ENCODE assay signal across 9 cellular contexts in genomic region chr9:114591206-114591853, GRCh38. TPM values are rescaled to one million over a fixed set of nuclear protein-coding genes. Genes with fewer than 3 reads are reported as not detected.
A peak's percentile ranks its signal among the peaks of the same experiment; 100 is the strongest.
DNase-seq lines count a peak whose midpoint lies in the region; ATAC-seq, FAIRE-seq and TF ChIP-seq lines count a peak whose summit lies in the region.
"Had no signal": no experiment of that assay in that cellular context is flagged by ENCODE, and none has a peak within 500 bp of the region (broad histone marks: within the 10 kb centered on the region; RNA-seq: fewer than 3 reads in every experiment).

No MANE protein-coding gene starts in this region.

- peaks cover 12 to 13% of the 10 kb centered on the region in 2 donors for H3K36me3 ChIP-seq in small intestine (ENCODE audit: control insufficient read depth in 2 of 2, insufficient read depth in 2 of 2, low read length in 2 of 2)

- POLR2A ChIA-PET in activated CD8-positive, alpha-beta T cell treated with anti-CD3 and anti-CD28 coated beads for 36 hours (lab: Charles Lee): interaction anchor here (0.6 to 2.6 kb wide), 9 partner anchors 9 to 1317 kb away, joined by 3 to 23 read pairs (median 3); partner anchors contain the start of gene TMEM268

- FAIRE-seq in small intestine (lab: Jason Lieb, UNC): no peak

- TF ChIP-seq CTCF in activated CD8-positive, alpha-beta T cell treated with anti-CD3 and anti-CD28 coated beads for 36 hours (IDR thresholded peaks at IDR 0.05): no peak

- intact Hi-C loops in activated CD8-positive, alpha-beta T cell treated with anti-CD3 and anti-CD28 coated beads for 36 hours (cut with micrococcal nuclease): loop anchor here (10.0 kb wide), 1 partner anchor 63 kb away; the partner anchor contains the start of gene TEX53
- intact Hi-C loops in right cardiac atrium (cut with DNase I): no loop called here

- 59% methylated on average over 6 of the region's 6 CpGs for WGBS in right cardiac atrium
- WGBS in small intestine, 3 donors: 22 to 41% (median 32%) methylated on average over 6 of the region's 6 CpGs

- CTCF ChIA-PET in activated CD8-positive, alpha-beta T cell treated with anti-CD3 and anti-CD28 coated beads for 36 hours (lab: Charles Lee): interaction anchor here (0.7 to 3.8 kb wide), 9 partner anchors 13 to 203 kb away, joined by 3 to 43 read pairs (median 7); partner anchors contain the start of genes AKNA, TEX53 and TMEM268

- ATAC-seq in activated CD8-positive, alpha-beta T cell treated with anti-CD3 and anti-CD28 coated beads for 36 hours: no peak
- ATAC-seq in right cardiac atrium: no peak
- no peak for ATAC-seq in activated CD4-positive, CD25-positive, alpha-beta regulatory T cell treated with anti-CD3 and anti-CD28 coated beads, Interleukin-2, amount 50 U/mL, for 24 hours

- DNase-seq in SIG-M5 treated with dmso at 0.1 percent for 504 hours (lab: John Stamatoyannopoulos, UW; ENCODE audit: unreplicated experiment) (peak; percentile 68), SIG-M5 (lab: John Stamatoyannopoulos, UW) (no peak), right cardiac atrium (no peak), small intestine (peak; percentile 86), DMS53 (lab: John Stamatoyannopoulos, UW) (no peak), NCI-H146 treated with DMSO at 0.1 percent for 48 hours (lab: John Stamatoyannopoulos, UW; ENCODE audit: unreplicated experiment) (no peak)
- DNase-seq in activated CD8-positive, alpha-beta T cell treated with anti-CD3 and anti-CD28 coated beads for 36 hours: no peak
- DNase-seq: 8988T had no signal

- H3K27ac ChIP-seq in right cardiac atrium (ENCODE audit: low read length) (peak overlapping the region; percentile 39), small intestine (ENCODE audit: low read depth in 1 of 2, low read length in 1 of 2) (peak overlapping the region; percentile 76 to 80)

- H3K36me3 Mint-ChIP-seq in activated CD8-positive, alpha-beta T cell treated with anti-CD3 and anti-CD28 coated beads for 36 hours (ENCODE audit: low read depth): peaks cover 59% of the 10 kb centered on the region

- peak overlapping the region; percentile 71 for H3K4me3 Mint-ChIP-seq in activated CD8-positive, alpha-beta T cell treated with anti-CD3 and anti-CD28 coated beads for 36 hours

- H3K27me3 ChIP-seq in right cardiac atrium (ENCODE audit: control insufficient read depth, insufficient read depth): no peaks in the 10 kb centered on the region
- no peaks in the 10 kb centered on the region for H3K27me3 ChIP-seq in small intestine (ENCODE audit: control insufficient read depth in 2 of 2, insufficient read depth in 2 of 2, low read length in 2 of 2)

- H3K9me3 ChIP-seq in right cardiac atrium (ENCODE audit: control insufficient read depth, low read length): no peaks in the 10 kb centered on the region
- H3K9me3 ChIP-seq in small intestine (ENCODE audit: control insufficient read depth, low read depth): no peaks in the 10 kb centered on the region

- no peaks in the 10 kb centered on the region for H3K9me3 Mint-ChIP-seq in activated CD8-positive, alpha-beta T cell treated with anti-CD3 and anti-CD28 coated beads for 36 hours

- H3K4me1 ChIP-seq in right cardiac atrium (ENCODE audit: control insufficient read depth, insufficient read depth, low read length) (peaks cover 2% of the 10 kb centered on the region), small intestine (ENCODE audit: control insufficient read depth in 2 of 2, insufficient read depth in 1 of 2, low read depth in 1 of 2, low read length in 1 of 2) (peaks cover 11 to 14% of the 10 kb centered on the region in 2 donors)

- peak overlapping the region; percentile 97 for H3K27ac Mint-ChIP-seq in activated CD8-positive, alpha-beta T cell treated with anti-CD3 and anti-CD28 coated beads for 36 hours

- H3K4me1 Mint-ChIP-seq in activated CD8-positive, alpha-beta T cell treated with anti-CD3 and anti-CD28 coated beads for 36 hours (ENCODE audit: low read depth): peaks cover 58% of the 10 kb centered on the region

- H3K4me3 ChIP-seq in right cardiac atrium (ENCODE audit: low read length) (no peak overlapping the region), small intestine (ENCODE audit: low read depth in 1 of 2, low read length in 2 of 2) (no peak overlapping the region)

- no peaks in the 10 kb centered on the region for H3K27me3 Mint-ChIP-seq in activated CD8-positive, alpha-beta T cell treated with anti-CD3 and anti-CD28 coated beads for 36 hours

RNA-seq across cellular contexts. Expression of gene ATP6V1G1, which starts 3.8 kb away (rescaled TPM):
- total RNA-seq in activated CD8-positive, alpha-beta T cell treated with anti-CD3 and anti-CD28 coated beads for 36 hours: 10 to 100 TPM; 34.1 to 34.7 TPM
- 10 to 100 TPM; 91.5 to 99.7 (median 98.0) TPM for total RNA-seq in right cardiac atrium
- 157 TPM for polyA plus RNA-seq in right cardiac atrium
- 100 to 1,000 TPM in 1 of 3 donors, 10 to 100 TPM in 2; 89.7 to 102 (median 93.1) TPM for polyA plus RNA-seq in small intestine

RNA-seq across cellular contexts. Expression of gene TMEM268, which starts 19.8 kb away (rescaled TPM):
- total RNA-seq in activated CD8-positive, alpha-beta T cell treated with anti-CD3 and anti-CD28 coated beads for 36 hours: 10 to 100 TPM; 26.3 to 29.0 TPM
- total RNA-seq in right cardiac atrium: 1 to 10 TPM; 6.3 to 7.8 (median 7.1) TPM
- polyA plus RNA-seq in right cardiac atrium: 3.0 TPM
- 1 to 10 TPM; 1.4 to 5.4 (median 1.6) TPM for polyA plus RNA-seq in small intestine

Comparison
In these comparisons a context has a peak if more than half of its experiments do, and no peak if none do; other contexts are left out.
1. DNase-seq: peak in SIG-M5 treated with dmso at 0.1 percent for 504 hours (single experiment) and small intestine (single experiment); none in SIG-M5 (single experiment), activated CD8-positive, alpha-beta T cell treated with anti-CD3 and anti-CD28 coated beads for 36 hours (single experiment), right cardiac atrium (0 of 3), DMS53 (single experiment) and NCI-H146 treated with DMSO at 0.1 percent for 48 hours (single experiment).